8 cellular contexts compared by ENCODE assay signal in genomic region chr2:39437522-39438296, GRCh38. TPM values are rescaled to one million over a fixed set of nuclear protein-coding genes. Genes with fewer than 3 reads are reported as not detected.
DNase-seq lines count a peak whose midpoint lies in the region; ATAC-seq, FAIRE-seq and TF ChIP-seq lines count a peak whose summit lies in the region.

No MANE protein-coding gene starts in this region.

- no peaks in the 10 kb centered on the region for H3K9me3 ChIP-seq in muscle layer of duodenum (ENCODE audit: control insufficient read depth in 1 of 2, low read length in 2 of 2)
- no peaks in the 10 kb centered on the region for H3K9me3 ChIP-seq in thyroid gland

- H3K27ac Mint-ChIP-seq in activated CD8-positive, alpha-beta memory T cell treated with anti-CD3 and anti-CD28 coated beads, Interleukin-2, amount 10 ng/mL, durations not matched to agents 7 days and 5 days = peak overlapping the region; percentile 81

- peaks cover 10% of the 10 kb centered on the region for H3K9me3 Mint-ChIP-seq in activated CD8-positive, alpha-beta memory T cell treated with anti-CD3 and anti-CD28 coated beads, Interleukin-2, amount 10 ng/mL, durations not matched to agents 7 days and 5 days (ENCODE audit: low read depth)

- peak overlapping the region; percentile 80 for H3K4me3 Mint-ChIP-seq in activated CD8-positive, alpha-beta memory T cell treated with anti-CD3 and anti-CD28 coated beads, Interleukin-2, amount 10 ng/mL, durations not matched to agents 7 days and 5 days

- H3K27ac ChIP-seq in muscle layer of duodenum (ENCODE audit: low read length) = peak overlapping the region; percentile 96
- peak overlapping the region; percentile 86 to 97 (median 97) for H3K27ac ChIP-seq in thyroid gland

- FAIRE-seq in GM18507 (lab: Jason Lieb, UNC) = peak; percentile 33

- DNase-seq in 8988T = peak; percentile 36
- no peak for DNase-seq in GM18507 (ENCODE audit: extremely low spot score, insufficient read length, low read depth)
- DNase-seq in NCI-H524 (lab: John Stamatoyannopoulos, UW) = peak; percentile 49 to 68
- peak; percentile 60 for DNase-seq in activated CD8-positive, alpha-beta memory T cell treated with anti-CD3 and anti-CD28 coated beads, Interleukin-2, amount 10 ng/mL, durations not matched to agents 7 days and 5 days
- no peak for DNase-seq in epithelial cell of proximal tubule (ENCODE audit: low read depth)
- DNase-seq in thyroid gland = peak; percentile 40 to 53

- 2 to 9% methylated on average over 19 to 28 of the region's 28 CpGs for WGBS in thyroid gland, 2 donors

- no peaks in the 10 kb centered on the region for H3K27me3 Mint-ChIP-seq in activated CD8-positive, alpha-beta memory T cell treated with anti-CD3 and anti-CD28 coated beads, Interleukin-2, amount 10 ng/mL, durations not matched to agents 7 days and 5 days

- H3K27me3 ChIP-seq in muscle layer of duodenum (ENCODE audit: low read depth, low read length) = no peaks in the 10 kb centered on the region
- H3K27me3 ChIP-seq in thyroid gland = no peaks in the 10 kb centered on the region

- H3K36me3 ChIP-seq in muscle layer of duodenum (ENCODE audit: control insufficient read depth in 1 of 2, insufficient read depth in 2 of 2, low read length in 2 of 2) (peaks cover 0 to 3% of the 10 kb centered on the region in 2 donors), thyroid gland (no peaks in the 10 kb centered on the region)

- H3K36me3 Mint-ChIP-seq in activated CD8-positive, alpha-beta memory T cell treated with anti-CD3 and anti-CD28 coated beads, Interleukin-2, amount 10 ng/mL, durations not matched to agents 7 days and 5 days = peaks cover 9% of the 10 kb centered on the region

- intact Hi-C loops in thyroid gland (cut with DNase I) = no loop called here

- H3K4me3 ChIP-seq in epithelial cell of proximal tubule (ENCODE audit: low read depth, low read length) = peak overlapping the region; percentile 88
- H3K4me3 ChIP-seq in muscle layer of duodenum (ENCODE audit: low read depth in 1 of 2, low read length in 2 of 2) = peak overlapping the region; percentile 76 to 96
- H3K4me3 ChIP-seq in thyroid gland (replicated peaks in 1 of 3) = peak overlapping the region; percentile 42 to 94 (median 92)

- H3K4me1 ChIP-seq in muscle layer of duodenum (ENCODE audit: control insufficient read depth in 1 of 2, insufficient read depth in 2 of 2, low read length in 2 of 2) (peaks cover 10 to 26% of the 10 kb centered on the region in 2 donors), thyroid gland (peaks cover 45 to 46% of the 10 kb centered on the region in 2 donors)

- TF ChIP-seq CTCF in epithelial cell of proximal tubule (conservative IDR thresholded peaks at IDR 0.05; ENCODE audit: low read depth, low read length) (no peak), thyroid gland (IDR thresholded peaks at IDR 0.05) (peak in 1 of 6 experiments; percentile 2)

- peaks cover 37% of the 10 kb centered on the region for H3K4me1 Mint-ChIP-seq in activated CD8-positive, alpha-beta memory T cell treated with anti-CD3 and anti-CD28 coated beads, Interleukin-2, amount 10 ng/mL, durations not matched to agents 7 days and 5 days

- TF ChIP-seq POLR2A in thyroid gland (IDR thresholded peaks at IDR 0.05) = peak in 1 of 2 donors; percentile 22

- CTCF ChIA-PET in activated CD8-positive, alpha-beta memory T cell treated with anti-CD3 and anti-CD28 coated beads, Interleukin-2, amount 10 ng/mL, durations not matched to agents 7 days and 5 days (lab: Charles Lee) = interaction anchor here (1.0 to 1.6 kb wide), 2 partner anchors 11 to 58 kb away, joined by 3 to 4 read pairs; no protein-coding TSS in a partner anchor

- peak; percentile 36 for ATAC-seq in HG02943 (IDR thresholded peaks at IDR 0.05; ENCODE audit: low read depth, unreplicated experiment)
- ATAC-seq in activated CD8-positive, alpha-beta memory T cell treated with anti-CD3 and anti-CD28 coated beads, Interleukin-2, amount 10 ng/mL, durations not matched to agents 7 days and 5 days = peak; percentile 59

RNA-seq across cellular contexts. Expression of gene MAP4K3, which starts 0.6 kb away (rescaled TPM):
- total RNA-seq in activated CD8-positive, alpha-beta memory T cell treated with anti-CD3 and anti-CD28 coated beads, Interleukin-2, amount 10 ng/mL, durations not matched to agents 7 days and 5 days = 10 to 100 TPM; 10.9 to 13.1 TPM
- 18.3 and 25.1 TPM in 2 replicates for total RNA-seq in epithelial cell of proximal tubule
- 10 to 100 TPM; 60.6 to 86.6 (median 75.6) TPM for total RNA-seq in thyroid gland

Comparison
In these comparisons a context has a peak if more than half of its experiments do, and no peak if none do; other contexts are left out.
1. DNase-seq: peak in 8988T (single experiment), NCI-H524 (2 of 2), activated CD8-positive, alpha-beta memory T cell treated with anti-CD3 and anti-CD28 coated beads, Interleukin-2, amount 10 ng/mL, durations not matched to agents 7 days and 5 days (single experiment) and thyroid gland (2 of 2); none in GM18507 (single experiment) and epithelial cell of proximal tubule (single experiment).
2. Peak in every context shown above with its lines, with median percentiles within 50 percentile points of each other: H3K4me3 ChIP-seq.